In genomic region chr17:2042355-2042929, GRCh38 we compare ENCODE assay signal across 8 cellular contexts. TPM values are rescaled to one million over a fixed set of nuclear protein-coding genes. Genes with fewer than 3 reads are reported as not detected.
A peak's percentile ranks its signal among the peaks of the same experiment; 100 is the strongest.
DNase-seq lines count a peak whose midpoint lies in the region; ATAC-seq, FAIRE-seq and TF ChIP-seq lines count a peak whose summit lies in the region.

No MANE protein-coding gene starts in this region.

- peak overlapping the region; percentile 85 for H3K4me3 ChIP-seq in A549
- peak overlapping the region; percentile 70 for H3K4me3 ChIP-seq in HEK293 (ENCODE audit: low read depth, low read length)
- H3K4me3 ChIP-seq in WI38 (ENCODE audit: low read depth, low read length) = peak overlapping the region; percentile 68
- H3K4me3 ChIP-seq in prostate gland = peak overlapping the region; percentile 66 to 68

- H3K27ac ChIP-seq in A549 (peak overlapping the region; percentile 93 to 99), HEK293 (ENCODE audit: extremely low read depth, low read depth, low read length) (peak overlapping the region; percentile 81), prostate gland (peak overlapping the region; percentile 86 to 89)

- POLR2A ChIA-PET in A549 (lab: Yijun Ruan, JAX) = no interaction called here
- POLR2A ChIA-PET in HEK293 (lab: Yijun Ruan, JAX) = interaction anchor here (0.9 to 1.6 kb wide), 2 partner anchors 133 to 326 kb away, joined by 4 to 5 read pairs; no protein-coding TSS in a partner anchor

- H3K4me1 ChIP-seq in A549 (peaks cover 24% of the 10 kb centered on the region), HEK293 (ENCODE audit: control insufficient read depth, insufficient read depth, low read length) (peaks cover 6% of the 10 kb centered on the region), prostate gland (replicated peaks) (peaks cover 8% of the 10 kb centered on the region)

- peak; percentile 56 for FAIRE-seq in A549 (lab: Jason Lieb, UNC)

- H3K36me3 Mint-ChIP-seq in glutamatergic neuron (ENCODE audit: unreplicated experiment) = no peaks in the 10 kb centered on the region

- H3K27me3 ChIP-seq in prostate gland (replicated peaks; ENCODE audit: insufficient read depth) = no peaks in the 10 kb centered on the region

- H3K9me3 ChIP-seq in A549 (no peaks in the 10 kb centered on the region), HEK293 (ENCODE audit: control insufficient read depth, insufficient read depth, low read depth, low read length) (no peaks in the 10 kb centered on the region), prostate gland (no peaks in the 10 kb centered on the region)

- peak overlapping the region; percentile 96 for H3K4me2 ChIP-seq in A549

- CTCF ChIA-PET in A549 (lab: Yijun Ruan, JAX) (interaction anchor here (1.0 to 16.1 kb wide), 13 partner anchors 15 to 329 kb away, joined by 3 to 224 read pairs (median 6); partner anchors contain the start of genes DPH1, HIC1 and RTN4RL1), HEK293 (lab: Yijun Ruan, JAX) (interaction anchor here (0.6 to 1.5 kb wide), 3 partner anchors 106 to 158 kb away, joined by 3 to 5 read pairs (median 4); no protein-coding TSS in a partner anchor)

- no peaks in the 10 kb centered on the region for H3K9me3 Mint-ChIP-seq in glutamatergic neuron (ENCODE audit: unreplicated experiment)

- ATAC-seq in A549 = peak; percentile 12 to 28
- ATAC-seq in HG03108 (IDR thresholded peaks at IDR 0.05; ENCODE audit: unreplicated experiment) = no peak

- H3K4me1 Mint-ChIP-seq in glutamatergic neuron (ENCODE audit: low read depth, unreplicated experiment) = peaks cover 7% of the 10 kb centered on the region

- peak overlapping the region; percentile 86 for H3K27ac Mint-ChIP-seq in glutamatergic neuron (ENCODE audit: unreplicated experiment)

- DNase-seq in A549 (ENCODE audit: low read depth in 1 of 2, low spot score in 1 of 2) (peak; percentile 55 to 61), glutamatergic neuron (peak; percentile 32), prostate gland (ENCODE audit: low spot score) (no peak), NCI-H1048 (lab: John Stamatoyannopoulos, UW) (no peak), NCI-H226 (no peak)

- 30% methylated on average over 21 of the region's 21 CpGs for WGBS in A549 (ENCODE audit: missing lambda C conversion rate)
- 11% methylated on average over 19 of the region's 21 CpGs for WGBS in prostate gland

- no peak for TF ChIP-seq RAD21 in A549 (conservative IDR thresholded peaks at IDR 0.05 in 1 of 2, IDR thresholded peaks at IDR 0.05 in 1 of 2)

- no peak for TF ChIP-seq POLR2A in A549 (IDR thresholded peaks at IDR 0.05; ENCODE audit: low read length)
- no peak for TF ChIP-seq POLR2A in prostate gland (IDR thresholded peaks at IDR 0.05)

- H3K27me3 Mint-ChIP-seq in glutamatergic neuron (ENCODE audit: unreplicated experiment) = peaks cover 3% of the 10 kb centered on the region

- H3K4me3 Mint-ChIP-seq in glutamatergic neuron (ENCODE audit: unreplicated experiment) = peak overlapping the region; percentile 90

- intact Hi-C loops in prostate gland (cut with DNase I) = loop anchor here (5.0 kb wide), 1 partner anchor 135 kb away; no protein-coding TSS in a partner anchor

- H3K36me3 ChIP-seq in HEK293 (ENCODE audit: control insufficient read depth in 2 of 2, insufficient read depth in 1 of 2, low read length in 2 of 2) = peaks cover 14 to 54% of the 10 kb centered on the region in 2 experiments
- H3K36me3 ChIP-seq in prostate gland = no peaks in the 10 kb centered on the region

- TF ChIP-seq EP300 in A549 (IDR thresholded peaks at IDR 0.05) = no peak

- TF ChIP-seq CTCF in A549 (IDR thresholded peaks at IDR 0.05) = no peak
- TF ChIP-seq CTCF in HEK293 (tag by site-specific recombination; IDR thresholded peaks at IDR 0.05) = no peak
- TF ChIP-seq CTCF in WI38 (IDR thresholded peaks at IDR 0.05; ENCODE audit: low read depth, low read length) = no peak; the same call in 1 of the 2 replicates
- TF ChIP-seq CTCF in glutamatergic neuron (IDR thresholded peaks at IDR 0.05; ENCODE audit: partially characterized antibody, unreplicated experiment) = no peak
- no peak for TF ChIP-seq CTCF in prostate gland (IDR thresholded peaks at IDR 0.05)

TF ChIP-seq in A549, 52 proteins besides CTCF, POLR2A, EP300 and RAD21 (continues in another document):
- TF ChIP-seq HOXA7 (CRISPR knock-in tag; IDR thresholded peaks at IDR 0.05) = peak; percentile 79; the same call in 1 of the 2 replicates
- 0 out of 2 replicates have a peak, but pooled peaks have one; percentile 0 for TF ChIP-seq MAX (IDR thresholded peaks at IDR 0.05)
- no peak for TF ChIP-seq POLR2AphosphoS2 (conservative IDR thresholded peaks at IDR 0.05; ENCODE audit: low read length)
- TF ChIP-seq, protein P1, sequence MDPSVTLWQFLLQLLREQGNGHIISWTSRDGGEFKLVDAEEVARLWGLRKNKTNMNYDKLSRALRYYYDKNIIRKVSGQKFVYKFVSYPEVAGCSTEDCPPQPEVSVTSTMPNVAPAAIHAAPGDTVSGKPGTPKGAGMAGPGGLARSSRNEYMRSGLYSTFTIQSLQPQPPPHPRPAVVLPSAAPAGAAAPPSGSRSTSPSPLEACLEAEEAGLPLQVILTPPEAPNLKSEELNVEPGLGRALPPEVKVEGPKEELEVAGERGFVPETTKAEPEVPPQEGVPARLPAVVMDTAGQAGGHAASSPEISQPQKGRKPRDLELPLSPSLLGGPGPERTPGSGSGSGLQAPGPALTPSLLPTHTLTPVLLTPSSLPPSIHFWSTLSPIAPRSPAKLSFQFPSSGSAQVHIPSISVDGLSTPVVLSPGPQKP (IDR thresholded peaks at IDR 0.05; ENCODE audit: low read depth, low read length) = no peak
- TF ChIP-seq PHF8 (IDR thresholded peaks at IDR 0.05; ENCODE audit: borderline replicate concordance, low read depth) = 0 out of 2 replicates have a peak, but pooled peaks have one; percentile 15
- no peak for TF ChIP-seq MAZ (IDR thresholded peaks at IDR 0.05; ENCODE audit: borderline replicate concordance, low read depth, low read length)
- TF ChIP-seq SMC3 (IDR thresholded peaks at IDR 0.05) = no peak

TF ChIP-seq in HEK293, 187 proteins besides CTCF, POLR2A, EP300 and RAD21 (continues in another document):
- no peak for TF ChIP-seq SALL2 (tag by site-specific recombination; IDR thresholded peaks at IDR 0.05; ENCODE audit: borderline replicate concordance)
- TF ChIP-seq ZNF530 (tag by site-specific recombination; IDR thresholded peaks at IDR 0.05; ENCODE audit: low read depth) = no peak
- TF ChIP-seq, protein P2, sequence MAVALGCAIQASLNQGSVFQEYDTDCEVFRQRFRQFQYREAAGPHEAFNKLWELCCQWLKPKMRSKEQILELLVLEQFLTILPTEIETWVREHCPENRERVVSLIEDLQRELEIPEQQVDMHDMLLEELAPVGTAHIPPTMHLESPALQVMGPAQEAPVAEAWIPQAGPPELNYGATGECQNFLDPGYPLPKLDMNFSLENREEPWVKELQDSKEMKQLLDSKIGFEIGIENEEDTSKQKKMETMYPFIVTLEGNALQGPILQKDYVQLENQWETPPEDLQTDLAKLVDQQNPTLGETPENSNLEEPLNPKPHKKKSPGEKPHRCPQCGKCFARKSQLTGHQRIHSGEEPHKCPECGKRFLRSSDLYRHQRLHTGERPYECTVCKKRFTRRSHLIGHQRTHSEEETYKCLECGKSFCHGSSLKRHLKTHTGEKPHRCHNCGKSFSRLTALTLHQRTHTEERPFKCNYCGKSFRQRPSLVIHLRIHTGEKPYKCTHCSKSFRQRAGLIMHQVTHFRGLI (tag by site-specific recombination; IDR thresholded peaks at IDR 0.05) = no peak
- no peak for TF ChIP-seq ZNF670 (tag by site-specific recombination; IDR thresholded peaks at IDR 0.05; ENCODE audit: low read depth)
- TF ChIP-seq ZNF140 (tag by site-specific recombination; IDR thresholded peaks at IDR 0.05) = no peak
- no peak for TF ChIP-seq ZBTB21 (tag by site-specific recombination; IDR thresholded peaks at IDR 0.05)
- TF ChIP-seq ZNF785 (tag by site-specific recombination; IDR thresholded peaks at IDR 0.05) = no peak
- TF ChIP-seq ZBTB1 (tag by site-specific recombination; IDR thresholded peaks at IDR 0.05) = 0 out of 2 replicates have a peak, but pooled peaks have one; percentile 74
- TF ChIP-seq ZNF404 (tag by site-specific recombination; IDR thresholded peaks at IDR 0.05) = no peak
- no peak for TF ChIP-seq ZNF843 (tag by site-specific recombination; IDR thresholded peaks at IDR 0.05)
- no peak for TF ChIP-seq RBAK (tag by site-specific recombination; IDR thresholded peaks at IDR 0.05)
- no peak for TF ChIP-seq ZSCAN30 (tag by site-specific recombination; IDR thresholded peaks at IDR 0.05)

RNA-seq across cellular contexts. Expression of gene OVCA2, which starts 0.6 kb away (rescaled TPM):
- polyA plus RNA-seq in A549 (2011; rRNA removed) (66.3 and 73.1 TPM in 2 replicates), A549 (2017; fragmentation: RNase III; extraction: RNeasy Plus Mini Kit Qiagen cat#74134 plus additional on column Dnase treatment) (54.3 to 56.6 TPM (median 54.6 TPM) in 3 replicates)
- polyA plus RNA-seq in A549 (2012; cell fraction: cytosol; rRNA removed) = 77.8 and 108 TPM in 2 replicates
- 46.6 and 48.1 TPM in 2 replicates for polyA plus RNA-seq in A549 (2012; cell fraction: nucleus; rRNA removed)
- 60.6 and 72.6 TPM in 2 replicates for polyA minus RNA-seq in A549 (2011; rRNA and poly(A)+ RNA removed)
- total RNA-seq in glutamatergic neuron (ENCODE audit: unreplicated experiment) (16.3 TPM), prostate gland (10 to 100 TPM; 52.2 to 57.5 TPM)

RNA-seq across cellular contexts. Expression of gene HIC1, which starts 12.5 kb away (rescaled TPM):
- polyA plus RNA-seq in A549 (2011; rRNA removed) (0.13 and 0.28 TPM in 2 replicates), A549 (2017; fragmentation: RNase III; extraction: RNeasy Plus Mini Kit Qiagen cat#74134 plus additional on column Dnase treatment) (0.70 to 1.5 TPM (median 1.3 TPM) in 3 replicates)
- 0.37 and 0.43 TPM in 2 replicates for polyA plus RNA-seq in A549 (2012; cell fraction: cytosol; rRNA removed)
- 1.7 and 2.1 TPM in 2 replicates for polyA plus RNA-seq in A549 (2012; cell fraction: nucleus; rRNA removed)
- polyA minus RNA-seq in A549 (2011; rRNA and poly(A)+ RNA removed) = 0.29 and 0.58 TPM in 2 replicates
- total RNA-seq in glutamatergic neuron (ENCODE audit: unreplicated experiment) (2.5 TPM), prostate gland (10 to 100 TPM; 20.5 to 33.1 TPM)

RNA-seq across cellular contexts. Expression of gene DPH1, which starts 12.5 kb away (rescaled TPM):
- polyA plus RNA-seq in A549 (2011; rRNA removed) (25.5 and 33.0 TPM in 2 replicates), A549 (2017; fragmentation: RNase III; extraction: RNeasy Plus Mini Kit Qiagen cat#74134 plus additional on column Dnase treatment) (33.6 to 42.4 TPM (median 34.4 TPM) in 3 replicates)
- polyA plus RNA-seq in A549 (2012; cell fraction: cytosol; rRNA removed) = 44.9 and 53.6 TPM in 2 replicates
- 178 and 193 TPM in 2 replicates for polyA plus RNA-seq in A549 (2012; cell fraction: nucleus; rRNA removed)
- 52.9 and 61.5 TPM in 2 replicates for polyA minus RNA-seq in A549 (2011; rRNA and poly(A)+ RNA removed)
- total RNA-seq in glutamatergic neuron (ENCODE audit: unreplicated experiment) (36.4 TPM), prostate gland (10 to 100 TPM; 61.4 to 84.1 TPM)

RNA-seq across cellular contexts. Expression of gene RTN4RL1, which starts 17.3 kb away (rescaled TPM):
- 0.39 and 0.46 TPM in 2 replicates for polyA plus RNA-seq in A549 (2011; rRNA removed)
- 0.96 and 1.8 TPM in 2 replicates for polyA plus RNA-seq in A549 (2012; cell fraction: cytosol; rRNA removed)
- polyA plus RNA-seq in A549 (2012; cell fraction: nucleus; rRNA removed) = 1.8 and 2.1 TPM in 2 replicates
- polyA plus RNA-seq in A549 (2017; fragmentation: RNase III; extraction: RNeasy Plus Mini Kit Qiagen cat#74134 plus additional on column Dnase treatment) = 1.4 to 1.8 TPM (median 1.5 TPM) in 3 replicates
- 0.44 and 0.45 TPM in 2 replicates for polyA minus RNA-seq in A549 (2011; rRNA and poly(A)+ RNA removed)
- total RNA-seq in glutamatergic neuron (ENCODE audit: unreplicated experiment) = 50.3 TPM
- 10 to 100 TPM in 1 of 2 donors, 1 to 10 TPM in 1; 8.3 to 21.5 TPM for total RNA-seq in prostate gland

Comparison
In these comparisons a context has a peak if more than half of its experiments do, and no peak if none do; other contexts are left out.
1. DNase-seq: peak in A549 (2 of 2) and glutamatergic neuron (single experiment); none in prostate gland (single experiment), NCI-H1048 (single experiment) and NCI-H226 (single experiment).
2. Of the 5 proteins assayed by ChIP-seq in both HEK293 and A549: peak only in HEK293: none; only in A549: HOXA7; in both: none; in neither: 4.
3. Peak in every context shown above with its lines, with median percentiles within 50 percentile points of each other: H3K27ac ChIP-seq and H3K4me3 ChIP-seq.